Comparison of ENCODE assay signal across 15 cellular contexts in the genomic region with DNA sequence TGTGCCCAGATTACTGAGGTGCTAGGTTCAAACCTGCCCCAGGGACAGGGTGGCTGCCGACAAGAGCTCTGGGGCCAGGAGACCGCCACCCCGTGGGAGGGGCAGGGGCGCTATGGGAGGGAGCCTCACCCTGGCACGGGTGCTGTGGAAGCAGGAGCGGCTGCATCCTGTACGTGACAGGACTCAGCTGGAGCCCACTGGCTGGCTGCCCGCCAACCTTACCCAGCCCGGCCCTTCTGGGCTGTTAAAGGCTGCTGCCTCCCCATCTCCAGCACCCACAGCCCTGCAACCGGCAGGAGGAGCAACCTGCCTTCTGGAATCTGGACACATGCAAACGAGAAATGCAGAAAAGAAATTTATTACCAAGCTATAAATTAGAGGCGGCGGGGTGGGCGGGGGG. TPM values are rescaled to one million over a fixed set of nuclear protein-coding genes. Genes with fewer than 3 reads are reported as not detected.
DNase-seq lines count a peak whose midpoint lies in the region; ATAC-seq, FAIRE-seq and TF ChIP-seq lines count a peak whose summit lies in the region.
"Had no signal": no experiment of that assay in that cellular context is flagged by ENCODE, and none has a peak within 500 bp of the region (broad histone marks: within the 10 kb centered on the region; RNA-seq: fewer than 3 reads in every experiment).

No MANE protein-coding gene starts in this region.

- H3K4me1 ChIP-seq in BLaER1: peaks cover 41% of the 10 kb centered on the region
- H3K4me1 ChIP-seq: breast epithelium, SJSA1 had no signal

- peaks cover 89% of the 10 kb centered on the region for H3K36me3 ChIP-seq in BLaER1
- H3K36me3 ChIP-seq: breast epithelium had no signal

- peak; percentile 64 for DNase-seq in NCI-H1694 treated with DMSO at 0.1 percent for 48 hours (lab: John Stamatoyannopoulos, UW)
- peak; percentile 73 for DNase-seq in dermis blood vessel endothelial cell
- peak; percentile 66 to 72 for DNase-seq in lung microvascular endothelial cell (ENCODE audit: low read depth in 2 of 2)
- no peak for DNase-seq in dedifferentiated amniotic fluid mesenchymal stem cell (ENCODE audit: extremely low spot score)
- no peak for DNase-seq in T1000 (lab: John Stamatoyannopoulos, UW)
- no peak for DNase-seq in GM12892 (ENCODE audit: insufficient read length)
- DNase-seq: activated CD4-positive, alpha-beta T cell treated with anti-CD3 and anti-CD28 coated beads for 36 hours; KBM-7; occipital lobe had no signal

- peak overlapping the region; percentile 41; the same call in 1 of the 2 replicates for H3K27ac ChIP-seq in BLaER1
- H3K27ac ChIP-seq: breast epithelium, SJSA1 had no signal

- H4K20me1 ChIP-seq in BLaER1: peaks cover 83% of the 10 kb centered on the region

- no peak for ATAC-seq in GM19035 (IDR thresholded peaks at IDR 0.05; ENCODE audit: unreplicated experiment)
- ATAC-seq: activated CD4-positive, alpha-beta T cell treated with anti-CD3 and anti-CD28 coated beads for 36 hours; activated T-helper 17 cell treated with anti-CD3 and anti-CD28 coated beads, Interleukin-2, amount 50 U/mL, for 72 hours; stimulated activated effector memory CD8-positive, alpha-beta T cell treated with anti-CD3 and anti-CD28 coated beads, Interleukin-12 subunit alpha, Interleukin-12 subunit beta, amount 100 ng/mL, for 72 hours had no signal

- H3K27me3 ChIP-seq in BLaER1: no peaks in the 10 kb centered on the region
- H3K27me3 ChIP-seq: breast epithelium, SJSA1 had no signal

- no peak for FAIRE-seq in GM12892 (lab: Jason Lieb, UNC)

- H3K4me3 ChIP-seq in BLaER1: no peak overlapping the region
- H3K4me3 ChIP-seq: breast epithelium, SJSA1 had no signal

- H3K9ac ChIP-seq in BLaER1: peak overlapping the region; percentile 25; the same call in 1 of the 2 replicates

- H3K9me3 ChIP-seq in BLaER1: no peaks in the 10 kb centered on the region
- H3K9me3 ChIP-seq: breast epithelium, SJSA1 had no signal

- no peak for TF ChIP-seq POLR2A in GM12892 (IDR thresholded peaks at IDR 0.05; ENCODE audit: low read depth, low read length)

- H3K4me2 ChIP-seq in BLaER1: peak overlapping the region; percentile 49

RNA-seq across cellular contexts. Expression of a gene that starts 11.2 kb away (rescaled TPM):
- total RNA-seq in dermis blood vessel endothelial cell (11.6 and 15.5 TPM in 2 replicates), lung microvascular endothelial cell (16.3 and 21.0 TPM in 2 replicates)
- 27.7 TPM for polyA plus RNA-seq in GM12892 (2012; ENCODE audit: missing spikeins)

RNA-seq across cellular contexts. Expression of a gene that starts 24.0 kb away (rescaled TPM):
- 0.79 and 1.2 TPM in 2 replicates for total RNA-seq in dermis blood vessel endothelial cell
- 0.20 and 0.65 TPM in 2 replicates for total RNA-seq in lung microvascular endothelial cell
- polyA plus RNA-seq in GM12892 (2012; ENCODE audit: missing spikeins): 0.42 TPM

RNA-seq across cellular contexts. Expression of a gene that starts 31.7 kb away (rescaled TPM):
- total RNA-seq in dermis blood vessel endothelial cell: 1.9 and 2.2 TPM in 2 replicates
- 0.44 and 1.6 TPM in 2 replicates for total RNA-seq in lung microvascular endothelial cell
- polyA plus RNA-seq in GM12892 (2012; ENCODE audit: missing spikeins): not detected
- total RNA-seq: activated CD4-positive, alpha-beta T cell treated with anti-CD3 and anti-CD28 coated beads for 36 hours had no signal

Comparison
In these comparisons a context has a peak if more than half of its experiments do, and no peak if none do; other contexts are left out.
1. DNase-seq: peak in NCI-H1694 treated with DMSO at 0.1 percent for 48 hours (single experiment), dermis blood vessel endothelial cell (single experiment) and lung microvascular endothelial cell (2 of 2); none in dedifferentiated amniotic fluid mesenchymal stem cell (single experiment), T1000 (single experiment) and GM12892 (single experiment).